10 cellular contexts compared by ENCODE assay signal in the genomic region with DNA sequence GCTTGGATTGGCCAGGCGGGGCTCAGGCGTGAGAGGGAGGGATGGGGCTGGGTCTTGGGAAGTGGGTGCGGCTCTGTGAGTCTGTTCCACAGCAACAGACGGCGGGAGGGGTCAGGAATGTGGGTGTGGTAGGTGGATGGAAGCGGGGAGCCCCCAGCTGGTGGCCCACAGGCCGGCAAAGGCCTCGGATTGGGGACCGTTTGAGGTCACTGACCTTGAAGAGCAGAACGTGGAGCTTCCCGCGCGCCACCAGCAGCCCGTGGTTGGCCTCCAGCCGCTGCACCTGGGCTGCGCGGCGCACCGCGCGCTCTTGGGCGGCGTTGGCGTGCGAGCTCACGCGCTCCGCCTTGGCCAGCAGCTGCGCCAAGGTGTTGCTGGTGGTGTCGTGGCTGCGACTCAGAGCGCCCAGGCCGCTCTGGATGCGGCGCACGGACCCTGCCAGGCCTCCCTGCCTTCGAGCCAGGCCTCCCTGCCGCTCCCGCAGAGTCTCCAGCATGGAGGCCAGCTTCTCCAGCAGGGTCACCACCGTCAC. TPM values are rescaled to one million over a fixed set of nuclear protein-coding genes. Genes with fewer than 3 reads are reported as not detected.
A peak's percentile ranks its signal among the peaks of the same experiment; 100 is the strongest.
DNase-seq lines count a peak whose midpoint lies in the region; ATAC-seq and TF ChIP-seq lines count a peak whose summit lies in the region.
"Had no signal": no experiment of that assay in that cellular context is flagged by ENCODE, and none has a peak within 500 bp of the region (broad histone marks: within the 10 kb centered on the region; RNA-seq: fewer than 3 reads in every experiment).

No MANE protein-coding gene starts in this region.

- H2BK12ac ChIP-seq in neuronal stem cell (ENCODE audit: low read length): peak overlapping the region; percentile 88

- peak overlapping the region; percentile 82 for H3K4me2 ChIP-seq in neuronal stem cell (ENCODE audit: insufficient read depth, low read length, poor library complexity, severe bottlenecking)

- POLR2A ChIA-PET in activated CD8-positive, alpha-beta T cell treated with anti-CD3 and anti-CD28 coated beads, Interleukin-2, amount 10 ng/mL, durations not matched to agents 7 days and 5 days (lab: Charles Lee): interaction anchor here (0.5 to 1.2 kb wide), 2 partner anchors 48 to 578 kb away, joined by 3 read pairs; no protein-coding TSS in a partner anchor

- H3K4me1 Mint-ChIP-seq in activated CD8-positive, alpha-beta T cell treated with anti-CD3 and anti-CD28 coated beads, Interleukin-2, amount 10 ng/mL, durations not matched to agents 7 days and 5 days (ENCODE audit: low read depth): peaks cover 30% of the 10 kb centered on the region
- no peaks in the 10 kb centered on the region for H3K4me1 Mint-ChIP-seq in immature natural killer cell

- peak overlapping the region; percentile 100 for H3K14ac ChIP-seq in neuronal stem cell (ENCODE audit: low read length)

- peak overlapping the region; percentile 82 for H2AK5ac ChIP-seq in neuronal stem cell (ENCODE audit: low read depth, low read length)

- peak overlapping the region; percentile 59 for H2AFZ ChIP-seq in neuronal stem cell (ENCODE audit: low read length)

- no peaks in the 10 kb centered on the region for H3K36me3 Mint-ChIP-seq in activated CD8-positive, alpha-beta T cell treated with anti-CD3 and anti-CD28 coated beads, Interleukin-2, amount 10 ng/mL, durations not matched to agents 7 days and 5 days (ENCODE audit: low read depth)
- no peaks in the 10 kb centered on the region for H3K36me3 Mint-ChIP-seq in immature natural killer cell
- H3K36me3 Mint-ChIP-seq: activated naive CD4-positive, alpha-beta T cell treated with anti-CD3 and anti-CD28 coated beads, Interleukin-2, amount 50 U/mL, for 24 hours had no signal

- no peak for TF ChIP-seq CTCF in fibroblast of mammary gland (conservative IDR thresholded peaks at IDR 0.05; ENCODE audit: control insufficient read depth, insufficient read depth, low read depth, low read length)

- peaks cover 0 to 29% of the 10 kb centered on the region in 2 donors for H3K4me1 ChIP-seq in neuronal stem cell (ENCODE audit: control insufficient read depth in 2 of 2, insufficient read depth in 1 of 2, low read depth in 1 of 2, low read length in 2 of 2)

- H3K4me3 Mint-ChIP-seq in activated CD8-positive, alpha-beta T cell treated with anti-CD3 and anti-CD28 coated beads, Interleukin-2, amount 10 ng/mL, durations not matched to agents 7 days and 5 days: peak overlapping the region; percentile 49
- no peak overlapping the region for H3K4me3 Mint-ChIP-seq in immature natural killer cell

- H3K4me3 ChIP-seq in fibroblast of mammary gland (ENCODE audit: control insufficient read depth, low read depth, low read length) (peak overlapping the region; percentile 88), neuronal stem cell (ENCODE audit: low read length in 2 of 2) (peak overlapping the region in 1 of 2 donors; percentile 78)

- ATAC-seq in HG02981 (IDR thresholded peaks at IDR 0.05; ENCODE audit: unreplicated experiment): peak; percentile 38
- ATAC-seq in activated CD8-positive, alpha-beta T cell treated with anti-CD3 and anti-CD28 coated beads, Interleukin-2, amount 10 ng/mL, durations not matched to agents 7 days and 5 days: peak; percentile 60

- H2BK15ac ChIP-seq in neuronal stem cell (ENCODE audit: low read length): peak overlapping the region; percentile 98

- peak overlapping the region; percentile 99 for H4K91ac ChIP-seq in neuronal stem cell (ENCODE audit: low read depth, low read length, poor library complexity)

- H3K79me1 ChIP-seq in neuronal stem cell (ENCODE audit: low read depth, low read length): no peaks in the 10 kb centered on the region

- peak; percentile 62 for DNase-seq in activated CD4-positive, alpha-beta T cell treated with anti-CD3 and anti-CD28 coated beads for 48 hours
- no peak for DNase-seq in activated CD4-positive, alpha-beta T cell treated with anti-CD3 and anti-CD28 coated beads, Interleukin-2, amount 50 U/mL, for 4 hours
- peak; percentile 31 for DNase-seq in activated CD8-positive, alpha-beta T cell treated with anti-CD3 and anti-CD28 coated beads, Interleukin-2, amount 10 ng/mL, durations not matched to agents 7 days and 5 days
- peak; percentile 93 for DNase-seq in fibroblast of mammary gland (ENCODE audit: low read depth)
- DNase-seq in neuronal stem cell (ENCODE audit: low spot score): peak; percentile 71
- no peak for DNase-seq in immature natural killer cell
- DNase-seq in NCI-H345 treated with DMSO at 0.1 percent for 48 hours (lab: John Stamatoyannopoulos, UW; ENCODE audit: unreplicated experiment): no peak
- DNase-seq: DND-41 had no signal

- no peaks in the 10 kb centered on the region for H3K9me3 Mint-ChIP-seq in activated CD8-positive, alpha-beta T cell treated with anti-CD3 and anti-CD28 coated beads, Interleukin-2, amount 10 ng/mL, durations not matched to agents 7 days and 5 days (ENCODE audit: insufficient read depth)
- H3K9me3 Mint-ChIP-seq in immature natural killer cell: no peaks in the 10 kb centered on the region
- H3K9me3 Mint-ChIP-seq: activated naive CD4-positive, alpha-beta T cell treated with anti-CD3 and anti-CD28 coated beads, Interleukin-2, amount 50 U/mL, for 24 hours had no signal

- peak overlapping the region; percentile 99 for H4K8ac ChIP-seq in neuronal stem cell (ENCODE audit: low read depth, low read length)

- H2BK5ac ChIP-seq in neuronal stem cell (ENCODE audit: low read length): peak overlapping the region; percentile 96

- H3K27me3 Mint-ChIP-seq in activated CD8-positive, alpha-beta T cell treated with anti-CD3 and anti-CD28 coated beads, Interleukin-2, amount 10 ng/mL, durations not matched to agents 7 days and 5 days (ENCODE audit: low read depth): peaks cover 23% of the 10 kb centered on the region
- peaks cover 5 to 30% (median 19%) of the 10 kb centered on the region in 3 donors for H3K27me3 Mint-ChIP-seq in immature natural killer cell (ENCODE audit: low read depth in 3 of 3)

- peak overlapping the region; percentile 99 for H3K9ac ChIP-seq in neuronal stem cell (ENCODE audit: low read depth, low read length, poor library complexity)

- CTCF ChIA-PET in activated CD8-positive, alpha-beta T cell treated with anti-CD3 and anti-CD28 coated beads, Interleukin-2, amount 10 ng/mL, durations not matched to agents 7 days and 5 days (lab: Charles Lee): interaction anchor here (0.9 to 5.2 kb wide), 4 partner anchors 13 to 59 kb away, joined by 4 to 28 read pairs (median 6); no protein-coding TSS in a partner anchor

- H3K27me3 ChIP-seq in neuronal stem cell (ENCODE audit: control insufficient read depth in 3 of 3, insufficient read depth in 3 of 3, low read depth in 1 of 3, low read length in 3 of 3): peaks cover 0 to 29% (median 1%) of the 10 kb centered on the region in 3 experiments

- H3K27ac Mint-ChIP-seq in activated CD8-positive, alpha-beta T cell treated with anti-CD3 and anti-CD28 coated beads, Interleukin-2, amount 10 ng/mL, durations not matched to agents 7 days and 5 days: peak overlapping the region; percentile 53
- no peak overlapping the region for H3K27ac Mint-ChIP-seq in immature natural killer cell

- H3K9me3 ChIP-seq in neuronal stem cell (replicated peaks in 1 of 2; ENCODE audit: control insufficient read depth in 2 of 2, insufficient read depth in 1 of 2, low read depth in 1 of 2, low read length in 2 of 2): no peaks in the 10 kb centered on the region

- peak overlapping the region; percentile 96 for H3K27ac ChIP-seq in neuronal stem cell (replicated peaks; ENCODE audit: low read length)

- no CpG with 5 or more reads among the region's 40 CpGs for WGBS in neuronal stem cell (ENCODE audit: extremely low coverage in 2 of 2, insufficient read length in 2 of 2, insufficient replicate concordance in 1 of 2), 2 donors

- peak overlapping the region; percentile 100 for H3K18ac ChIP-seq in neuronal stem cell (ENCODE audit: low read length)

- peak overlapping the region; percentile 97 for H3K4ac ChIP-seq in neuronal stem cell (ENCODE audit: low read length)

- H3K36me3 ChIP-seq in neuronal stem cell (replicated peaks in 1 of 2; ENCODE audit: control insufficient read depth in 2 of 2, insufficient read depth in 2 of 2, low read length in 2 of 2): no peaks in the 10 kb centered on the region

- peak overlapping the region; percentile 95 for H2BK120ac ChIP-seq in neuronal stem cell (ENCODE audit: low read depth, low read length)

- H3K23ac ChIP-seq in neuronal stem cell (ENCODE audit: low read depth, low read length, poor library complexity): peak overlapping the region; percentile 99

RNA-seq across cellular contexts. Expression of gene CAVIN3, which starts 0.4 kb away (rescaled TPM):
- total RNA-seq in activated CD8-positive, alpha-beta T cell treated with anti-CD3 and anti-CD28 coated beads, Interleukin-2, amount 10 ng/mL, durations not matched to agents 7 days and 5 days: 1 to 10 TPM; 1.0 to 1.2 TPM
- polyA plus RNA-seq in neuronal stem cell (2013, experiment 1 of 2): 11.2 TPM
- 11.2 TPM for polyA plus RNA-seq in neuronal stem cell (2013, experiment 2 of 2)
- not detected for polyA plus RNA-seq in immature natural killer cell

Comparison
In these comparisons a context has a peak if more than half of its experiments do, and no peak if none do; other contexts are left out.
1. DNase-seq: peak in activated CD4-positive, alpha-beta T cell treated with anti-CD3 and anti-CD28 coated beads for 48 hours (single experiment), activated CD8-positive, alpha-beta T cell treated with anti-CD3 and anti-CD28 coated beads, Interleukin-2, amount 10 ng/mL, durations not matched to agents 7 days and 5 days (single experiment), fibroblast of mammary gland (single experiment) and neuronal stem cell (single experiment); none in activated CD4-positive, alpha-beta T cell treated with anti-CD3 and anti-CD28 coated beads, Interleukin-2, amount 50 U/mL, for 4 hours (0 of 2), immature natural killer cell (0 of 3) and NCI-H345 treated with DMSO at 0.1 percent for 48 hours (single experiment).